Comparison of ENCODE assay signal across 1 cellular context in genomic region chr17:39217734-39218369, GRCh38.
TF ChIP-seq lines count a peak whose summit lies in the region.

No MANE protein-coding gene starts in this region.

TF ChIP-seq in A549, 52 proteins besides CTCF, POLR2A, EP300 and RAD21:
- TF ChIP-seq REST (IDR thresholded peaks at IDR 0.05), result no peak
- TF ChIP-seq RNF2 (IDR thresholded peaks at IDR 0.05; ENCODE audit: borderline replicate concordance, low read depth), result no peak
- no peak for TF ChIP-seq GATA3 (IDR thresholded peaks at IDR 0.05; ENCODE audit: borderline replicate concordance)
- TF ChIP-seq ZFP36 (IDR thresholded peaks at IDR 0.05; ENCODE audit: borderline replicate concordance, partially characterized antibody), result no peak
- TF ChIP-seq RARB (CRISPR knock-in tag; IDR thresholded peaks at IDR 0.05), result no peak
- TF ChIP-seq NR3C1 (IDR thresholded peaks at IDR 0.05), result no peak
- TF ChIP-seq, protein P1, sequence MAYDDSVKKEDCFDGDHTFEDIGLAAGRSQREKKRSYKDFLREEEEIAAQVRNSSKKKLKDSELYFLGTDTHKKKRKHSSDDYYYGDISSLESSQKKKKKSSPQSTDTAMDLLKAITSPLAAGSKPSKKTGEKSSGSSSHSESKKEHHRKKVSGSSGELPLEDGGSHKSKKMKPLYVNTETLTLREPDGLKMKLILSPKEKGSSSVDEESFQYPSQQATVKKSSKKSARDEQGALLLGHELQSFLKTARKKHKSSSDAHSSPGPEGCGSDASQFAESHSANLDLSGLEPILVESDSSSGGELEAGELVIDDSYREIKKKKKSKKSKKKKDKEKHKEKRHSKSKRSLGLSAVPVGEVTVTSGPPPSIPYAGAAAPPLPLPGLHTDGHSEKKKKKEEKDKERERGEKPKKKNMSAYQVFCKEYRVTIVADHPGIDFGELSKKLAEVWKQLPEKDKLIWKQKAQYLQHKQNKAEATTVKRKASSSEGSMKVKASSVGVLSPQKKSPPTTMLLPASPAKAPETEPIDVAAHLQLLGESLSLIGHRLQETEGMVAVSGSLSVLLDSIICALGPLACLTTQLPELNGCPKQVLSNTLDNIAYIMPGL (CRISPR knock-in tag; IDR thresholded peaks at IDR 0.05; ENCODE audit: borderline replicate concordance), result no peak
- no peak for TF ChIP-seq CHD4 (IDR thresholded peaks at IDR 0.05; ENCODE audit: borderline replicate concordance)
- TF ChIP-seq BCL3 (IDR thresholded peaks at IDR 0.05), result no peak
- TF ChIP-seq ATOH8 (CRISPR knock-in tag; IDR thresholded peaks at IDR 0.05; ENCODE audit: low read depth), result no peak
- no peak for TF ChIP-seq SREBF2 (IDR thresholded peaks at IDR 0.05)
- no peak for TF ChIP-seq CHD2 (IDR thresholded peaks at IDR 0.05; ENCODE audit: low read length, partially characterized antibody)
- TF ChIP-seq FOSB (CRISPR knock-in tag; IDR thresholded peaks at IDR 0.05), result no peak
- no peak for TF ChIP-seq MAX (IDR thresholded peaks at IDR 0.05)
- TF ChIP-seq CEBPB (IDR thresholded peaks at IDR 0.05), result no peak
- TF ChIP-seq HOXB13 (CRISPR knock-in tag; IDR thresholded peaks at IDR 0.05; ENCODE audit: low read depth), result no peak
- no peak for TF ChIP-seq ZC3H11A (IDR thresholded peaks at IDR 0.05)
